Comparison of ENCODE assay signal across 8 cellular contexts in genomic region chr14:96424104-96424989, GRCh38. TPM values are rescaled to one million over a fixed set of nuclear protein-coding genes. Genes with fewer than 3 reads are reported as not detected.
DNase-seq lines count a peak whose midpoint lies in the region; ATAC-seq and TF ChIP-seq lines count a peak whose summit lies in the region.

No MANE protein-coding gene starts in this region.

- H3K9me3 ChIP-seq in mucosa of descending colon = no peaks in the 10 kb centered on the region
- H3K9me3 ChIP-seq in testis = no peaks in the 10 kb centered on the region

- peaks cover 19% of the 10 kb centered on the region for H3K4me1 Mint-ChIP-seq in CD14-positive monocyte
- peaks cover 4% of the 10 kb centered on the region for H3K4me1 Mint-ChIP-seq in activated CD4-positive, alpha-beta T cell treated with anti-CD3 and anti-CD28 coated beads, Interleukin-2, amount 10 ng/mL, durations not matched to agents 24 days and 14 days
- H3K4me1 Mint-ChIP-seq in endothelial cell (ENCODE audit: unreplicated experiment) = peaks cover 4% of the 10 kb centered on the region

- no peaks in the 10 kb centered on the region for H3K36me3 Mint-ChIP-seq in CD14-positive monocyte
- H3K36me3 Mint-ChIP-seq in activated CD4-positive, alpha-beta T cell treated with anti-CD3 and anti-CD28 coated beads, Interleukin-2, amount 10 ng/mL, durations not matched to agents 24 days and 14 days (ENCODE audit: low read depth) = no peaks in the 10 kb centered on the region
- no peaks in the 10 kb centered on the region for H3K36me3 Mint-ChIP-seq in endothelial cell (ENCODE audit: low read depth, unreplicated experiment)

- no peaks in the 10 kb centered on the region for H3K27me3 ChIP-seq in testis

- peaks cover 0 to 11% (median 8%) of the 10 kb centered on the region in 3 donors for H3K27me3 Mint-ChIP-seq in CD14-positive monocyte (ENCODE audit: low read depth in 3 of 3)
- H3K27me3 Mint-ChIP-seq in activated CD4-positive, alpha-beta T cell treated with anti-CD3 and anti-CD28 coated beads, Interleukin-2, amount 10 ng/mL, durations not matched to agents 24 days and 14 days = peaks cover 7% of the 10 kb centered on the region
- peaks cover 1% of the 10 kb centered on the region for H3K27me3 Mint-ChIP-seq in endothelial cell (ENCODE audit: unreplicated experiment)

- no peak for DNase-seq in CD14-positive monocyte (ENCODE audit: low spot score)
- DNase-seq in NCI-H2227 (lab: John Stamatoyannopoulos, UW; ENCODE audit: unreplicated experiment) = peak; percentile 81
- DNase-seq in activated CD4-positive, alpha-beta T cell treated with anti-CD3 and anti-CD28 coated beads, Interleukin-2, amount 10 ng/mL, durations not matched to agents 24 days and 14 days = peak; percentile 79
- peak; percentile 29 for DNase-seq in endothelial cell (ENCODE audit: low spot score)
- peak; percentile 61 to 72 (median 66) for DNase-seq in mucosa of descending colon
- DNase-seq in testis = peak; percentile 21

- ATAC-seq in GM18873 (IDR thresholded peaks at IDR 0.05; ENCODE audit: low FRiP score, unreplicated experiment) = peak; percentile 73
- ATAC-seq in HG03196 (IDR thresholded peaks at IDR 0.05; ENCODE audit: unreplicated experiment) = peak; percentile 84
- ATAC-seq in mucosa of descending colon = peak; percentile 96

- H3K4me3 ChIP-seq in mucosa of descending colon = no peak overlapping the region
- peak overlapping the region; percentile 45 to 50 for H3K4me3 ChIP-seq in testis

- peak; percentile 84 for TF ChIP-seq CTCF in CD14-positive monocyte (IDR thresholded peaks at IDR 0.05)
- TF ChIP-seq CTCF in endothelial cell (IDR thresholded peaks at IDR 0.05; ENCODE audit: unreplicated experiment) = peak; percentile 74
- TF ChIP-seq CTCF in mucosa of descending colon (IDR thresholded peaks at IDR 0.05) = peak; percentile 58
- TF ChIP-seq CTCF in testis (IDR thresholded peaks at IDR 0.05) = peak; percentile 56 to 75 (median 69)

- 3 to 4% methylated on average over 26 to 34 of the region's 34 CpGs for WGBS in testis, 2 donors

- H3K4me3 Mint-ChIP-seq in CD14-positive monocyte (peak overlapping the region; percentile 68 to 92), endothelial cell (ENCODE audit: unreplicated experiment) (no peak overlapping the region)
- H3K4me3 Mint-ChIP-seq in activated CD4-positive, alpha-beta T cell treated with anti-CD3 and anti-CD28 coated beads, Interleukin-2, amount 10 ng/mL, durations not matched to agents 24 days and 14 days = peak overlapping the region; percentile 80

- H3K27ac ChIP-seq in testis = no peak overlapping the region

- H3K4me1 ChIP-seq in mucosa of descending colon (ENCODE audit: low read depth) (no peaks in the 10 kb centered on the region), testis (no peaks in the 10 kb centered on the region)

- H3K27ac Mint-ChIP-seq in CD14-positive monocyte (peak overlapping the region in 1 of 7 donors; percentile 50), endothelial cell (ENCODE audit: unreplicated experiment) (no peak overlapping the region)
- no peak overlapping the region for H3K27ac Mint-ChIP-seq in activated CD4-positive, alpha-beta T cell treated with anti-CD3 and anti-CD28 coated beads, Interleukin-2, amount 10 ng/mL, durations not matched to agents 24 days and 14 days

- no peaks in the 10 kb centered on the region for H3K36me3 ChIP-seq in mucosa of descending colon (ENCODE audit: low read depth)
- H3K36me3 ChIP-seq in testis (ENCODE audit: low read depth, missing control alignments) = no peaks in the 10 kb centered on the region

- intact Hi-C loops in CD14-positive monocyte (cut with micrococcal nuclease) (loop anchor here (1.0 to 2.0 kb wide), 2 partner anchors 126 to 127 kb away; no protein-coding TSS in a partner anchor), mucosa of descending colon (cut with DNase I, micrococcal nuclease) (loop anchor here (5.0 to 10.0 kb wide), 3 partner anchors 127 to 320 kb away; no protein-coding TSS in a partner anchor), testis (cut with DNase I; ENCODE audit: low total_unique reads) (no loop called here)
- intact Hi-C loops in activated CD4-positive, alpha-beta T cell treated with anti-CD3 and anti-CD28 coated beads, Interleukin-2, amount 10 ng/mL, durations not matched to agents 24 days and 14 days (cut with micrococcal nuclease) = loop anchor here (1.0 to 2.0 kb wide), 3 partner anchors 127 to 863 kb away; no protein-coding TSS in a partner anchor

- TF ChIP-seq POLR2A in testis (IDR thresholded peaks at IDR 0.05) = no peak

- H3K9me3 Mint-ChIP-seq in CD14-positive monocyte = peaks cover 0 to 13% (median 12%) of the 10 kb centered on the region in 7 donors
- no peaks in the 10 kb centered on the region for H3K9me3 Mint-ChIP-seq in activated CD4-positive, alpha-beta T cell treated with anti-CD3 and anti-CD28 coated beads, Interleukin-2, amount 10 ng/mL, durations not matched to agents 24 days and 14 days
- H3K9me3 Mint-ChIP-seq in endothelial cell (ENCODE audit: unreplicated experiment) = no peaks in the 10 kb centered on the region

RNA-seq across cellular contexts. Expression of gene AK7, which starts 32.4 kb away (rescaled TPM):
- under 1 TPM in 1 of 2 donors, not detected in 1; 0.16 TPM for polyA plus RNA-seq in CD14-positive monocyte
- 0.28 TPM in 1 of 2 replicates, not detected in the other for total RNA-seq in activated CD4-positive, alpha-beta T cell treated with anti-CD3 and anti-CD28 coated beads, Interleukin-2, amount 10 ng/mL, durations not matched to agents 24 days and 14 days
- 4.5 TPM for total RNA-seq in endothelial cell (ENCODE audit: unreplicated experiment)
- total RNA-seq in mucosa of descending colon = 1 to 10 TPM; 3.0 to 5.6 (median 3.8) TPM
- total RNA-seq in testis = 1 to 10 TPM; 8.5 to 8.8 TPM
- polyA plus RNA-seq in testis (ENCODE audit: insufficient read depth, low read depth, low replicate concordance) = 16.3 TPM
